In genomic region chr10:77600640-77601039, GRCh38 we compare ENCODE assay signal across 17 cellular contexts. TPM values are rescaled to one million over a fixed set of nuclear protein-coding genes. Genes with fewer than 3 reads are reported as not detected.
"Had no signal": no experiment of that assay in that cellular context is flagged by ENCODE, and none has a peak within 500 bp of the region (broad histone marks: within the 10 kb centered on the region; RNA-seq: fewer than 3 reads in every experiment).

No MANE protein-coding gene starts in this region.

- H3K27ac Mint-ChIP-seq: endodermal cell; naive thymus-derived CD4-positive, alpha-beta T cell; neural progenitor cell; progenitor cell of endocrine pancreas; T-helper 2 cell treated with Interferon-gamma antibody and Interleukin-4, amounts not matched to agents 5 μg/mL and 100 μg/mL, for 36 hours had no signal

- H3K4me3 ChIP-seq: cardiac muscle cell, left lung, lung, neural progenitor cell, upper lobe of left lung had no signal

- H3K36me3 ChIP-seq: cardiac muscle cell, left lung, neural progenitor cell, upper lobe of left lung, WERI-Rb-1 had no signal

- H3K27me3 ChIP-seq: cardiac muscle cell, left lung, neural progenitor cell, upper lobe of left lung had no signal

- H3K4me1 Mint-ChIP-seq: endodermal cell had no signal

- H3K4me3 Mint-ChIP-seq: endodermal cell; naive thymus-derived CD4-positive, alpha-beta T cell; neural progenitor cell; T-helper 2 cell treated with Interferon-gamma antibody and Interleukin-4, amounts not matched to agents 5 μg/mL and 100 μg/mL, for 36 hours had no signal

- DNase-seq: activated CD4-positive, alpha-beta T cell treated with anti-CD3 and anti-CD28 coated beads for 1 hour; activated CD4-positive, alpha-beta T cell treated with anti-CD3 and anti-CD28 coated beads, Interleukin-2, amount 50 U/mL, for 1 hour; activated T-cell treated with anti-CD3 and anti-CD28 coated beads, Interleukin-2, amount 50 U/mL, for 1 hour; cortex of kidney; endodermal cell; left lung; naive thymus-derived CD4-positive, alpha-beta T cell; stimulated activated CD4-positive, alpha-beta T cell treated with anti-CD3 and anti-CD28 coated beads, Interleukin-4, amount 100 ng/mL, for 24 hours; stimulated activated naive CD8-positive, alpha-beta T cell treated with anti-CD3 and anti-CD28 coated beads, Interleukin-15, Interleukin-2, amounts not matched to agents 100 U/mL and 50 U/mL, for 24 hours; upper lobe of left lung; WERI-Rb-1 had no signal

- H3K27ac ChIP-seq: cardiac muscle cell, left lung, neural progenitor cell, upper lobe of left lung, WERI-Rb-1 had no signal

- FAIRE-seq: TTC549 had no signal

- H3K36me3 Mint-ChIP-seq: naive thymus-derived CD4-positive, alpha-beta T cell; neural progenitor cell had no signal

- H3K9me3 Mint-ChIP-seq: endodermal cell; neural progenitor cell; T-helper 2 cell treated with Interferon-gamma antibody and Interleukin-4, amounts not matched to agents 5 μg/mL and 100 μg/mL, for 36 hours had no signal

- H3K9ac ChIP-seq: neural progenitor cell had no signal

- ATAC-seq: naive thymus-derived CD4-positive, alpha-beta T cell; stimulated activated naive CD8-positive, alpha-beta T cell treated with anti-CD3 and anti-CD28 coated beads, Interleukin-15, Interleukin-2, amounts not matched to agents 100 U/mL and 50 U/mL, for 24 hours had no signal

- H3K9me3 ChIP-seq: left lung, upper lobe of left lung had no signal

RNA-seq across cellular contexts. Expression of gene KCNMA1, which starts 37.0 kb away (rescaled TPM):
- polyA plus RNA-seq: naive thymus-derived CD4-positive, alpha-beta T cell had no signal
